Comparison of ENCODE assay signal across 15 cellular contexts in genomic region chr3:145557405-145557804, GRCh38.
DNase-seq lines count a peak whose midpoint lies in the region; ATAC-seq, FAIRE-seq and TF ChIP-seq lines count a peak whose summit lies in the region.
"Had no signal": no experiment of that assay in that cellular context is flagged by ENCODE, and none has a peak within 500 bp of the region (broad histone marks: within the 10 kb centered on the region; RNA-seq: fewer than 3 reads in every experiment).

No MANE protein-coding gene starts in this region.

- no peaks in the 10 kb centered on the region for H3K4me1 ChIP-seq in A549
- H3K4me1 ChIP-seq in adipocyte (ENCODE audit: control insufficient read depth, insufficient read depth, low read length) = no peaks in the 10 kb centered on the region
- H3K4me1 ChIP-seq: pancreas, uterus had no signal

- no peak for FAIRE-seq in A549 (lab: Jason Lieb, UNC)
- FAIRE-seq: pancreas had no signal

- no peaks in the 10 kb centered on the region for H3K27me3 ChIP-seq in adipocyte (replicated peaks; ENCODE audit: control insufficient read depth, insufficient read depth, low read length)
- H3K27me3 ChIP-seq: pancreas, uterus had no signal

- no peak; a peak in 1 of 5 replicates for TF ChIP-seq EP300 in A549 (IDR thresholded peaks at IDR 0.05)

- POLR2A ChIA-PET in A549 (lab: Yijun Ruan, JAX) = no interaction called here

- TF ChIP-seq RAD21 in A549 (conservative IDR thresholded peaks at IDR 0.05 in 1 of 2, IDR thresholded peaks at IDR 0.05 in 1 of 2) = no peak

- no peak overlapping the region for H3K27ac ChIP-seq in A549
- H3K27ac ChIP-seq: pancreas had no signal

- peak in 1 of 2 experiments; percentile 60 for DNase-seq in A549 (ENCODE audit: low read depth in 1 of 2, low spot score in 1 of 2)
- peak; percentile 7 for DNase-seq in HT1080 (ENCODE audit: low read depth)
- peak; percentile 62 for DNase-seq in adipocyte (ENCODE audit: low read depth)
- peak; percentile 51 for DNase-seq in iPS DF 4.7 (ENCODE audit: extremely low read depth, low spot score)
- DNase-seq in NCI-H146 (lab: John Stamatoyannopoulos, UW) = no peak
- no peak for DNase-seq in activated CD4-positive, alpha-beta T cell treated with anti-CD3 and anti-CD28 coated beads for 4 hours
- no peak for DNase-seq in NOMO-1 treated with DMSO at 0.1 percent for 48 hours (lab: John Stamatoyannopoulos, UW; ENCODE audit: unreplicated experiment)
- DNase-seq: caudate nucleus; midbrain; NCI-H2029 treated with DMSO at 0.1 percent for 48 hours; OCI-M1; pancreas; stimulated activated CD4-positive, alpha-beta T cell treated with anti-CD3 and anti-CD28 coated beads, Interleukin-1b, Interleukin-23, amount 100 ng/mL, for 48 hours; uterus had no signal

- no peak for TF ChIP-seq POLR2A in A549 (IDR thresholded peaks at IDR 0.05; ENCODE audit: low read length)

- H3K4me2 ChIP-seq in A549 = no peak overlapping the region

- H3K9me3 ChIP-seq in A549 = no peaks in the 10 kb centered on the region
- peaks cover 6% of the 10 kb centered on the region for H3K9me3 ChIP-seq in adipocyte (ENCODE audit: control insufficient read depth, low read length)
- H3K9me3 ChIP-seq: pancreas, uterus had no signal

- no peak overlapping the region for H3K9ac ChIP-seq in adipocyte (ENCODE audit: low read length)

- no peaks in the 10 kb centered on the region for H3K36me3 ChIP-seq in adipocyte (ENCODE audit: control insufficient read depth, insufficient read depth, low read length, severe bottlenecking)
- H3K36me3 ChIP-seq: pancreas, uterus had no signal

- CTCF ChIA-PET in A549 (lab: Yijun Ruan, JAX) = no interaction called here

- ATAC-seq in A549 (no peak), GM19023 (IDR thresholded peaks at IDR 0.05; ENCODE audit: unreplicated experiment) (no peak)

- TF ChIP-seq CTCF in A549 (IDR thresholded peaks at IDR 0.05) = no peak

- H3K4me3 ChIP-seq in A549 (no peak overlapping the region), adipocyte (ENCODE audit: low read length) (no peak overlapping the region)
- H3K4me3 ChIP-seq: pancreas, uterus had no signal

- WGBS in A549 (ENCODE audit: missing lambda C conversion rate) = 6% methylated on average over 2 of the region's 2 CpGs

TF ChIP-seq in A549, 52 proteins besides CTCF, POLR2A, EP300 and RAD21:
- TF ChIP-seq GATA3 (IDR thresholded peaks at IDR 0.05; ENCODE audit: borderline replicate concordance) (peak; percentile 37; the same call in 1 of the 2 replicates), RFX5 (IDR thresholded peaks at IDR 0.05) (no peak), SMC3 (IDR thresholded peaks at IDR 0.05) (no peak)

Comparison
In these comparisons a context has a peak if more than half of its experiments do, and no peak if none do; other contexts are left out.
1. DNase-seq: peak in HT1080 (single experiment), adipocyte (single experiment) and iPS DF 4.7 (single experiment); none in NCI-H146 (single experiment), activated CD4-positive, alpha-beta T cell treated with anti-CD3 and anti-CD28 coated beads for 4 hours (0 of 2) and NOMO-1 treated with DMSO at 0.1 percent for 48 hours (single experiment).